In genomic region chr3:27632431-27633223, GRCh38 we compare ENCODE assay signal across 9 cellular contexts.
A peak's percentile ranks its signal among the peaks of the same experiment; 100 is the strongest.
DNase-seq lines count a peak whose midpoint lies in the region; ATAC-seq, FAIRE-seq and TF ChIP-seq lines count a peak whose summit lies in the region.
"Had no signal": no experiment of that assay in that cellular context is flagged by ENCODE, and none has a peak within 500 bp of the region (broad histone marks: within the 10 kb centered on the region; RNA-seq: fewer than 3 reads in every experiment).

No MANE protein-coding gene starts in this region.

- TF ChIP-seq POLR2A in GM12891 (IDR thresholded peaks at IDR 0.05; ENCODE audit: low read depth, low read length), result no peak
- no peak; the same call in 1 of the 2 replicates for TF ChIP-seq POLR2A in H54 (IDR thresholded peaks at IDR 0.05; ENCODE audit: low read depth, low read length)

- H3K4me1 ChIP-seq in lung (ENCODE audit: control insufficient read depth in 2 of 2, insufficient read depth in 2 of 2, low read length in 2 of 2), result peaks cover 0 to under 1% of the 10 kb centered on the region in 2 donors

- no peaks in the 10 kb centered on the region for H3K36me3 ChIP-seq in lung (ENCODE audit: control insufficient read depth in 2 of 2, insufficient read depth in 2 of 2, low read length in 2 of 2)

- H3K9me3 ChIP-seq in lung (ENCODE audit: control insufficient read depth in 2 of 2, insufficient read depth in 1 of 2, low read length in 1 of 2), result no peaks in the 10 kb centered on the region

- no peaks in the 10 kb centered on the region for H3K27me3 ChIP-seq in lung (ENCODE audit: control insufficient read depth, insufficient read depth)

- peak overlapping the region; percentile 78 to 81 for H3K27ac ChIP-seq in lung (ENCODE audit: low read depth in 1 of 2, low read length in 1 of 2)

- TF ChIP-seq CTCF in lung (IDR thresholded peaks at IDR 0.05; ENCODE audit: control extremely low read depth, extremely low read depth), result no peak

- peak; percentile 45 for DNase-seq in GM12891 (ENCODE audit: insufficient read length, low spot score)
- DNase-seq in H54 (ENCODE audit: insufficient read length, low spot score), result peak; percentile 40
- peak; percentile 70 for DNase-seq in M059J (ENCODE audit: low read depth)
- peak; percentile 63 for DNase-seq in activated CD4-positive, CD25-positive, alpha-beta regulatory T cell treated with anti-CD3 and anti-CD28 coated beads, Interleukin-2, amount 50 U/mL, for 72 hours
- DNase-seq in ecto neural progenitor cell (ENCODE audit: low spot score), result peak; percentile 52
- DNase-seq in lung (ENCODE audit: low spot score), result peak; percentile 46
- DNase-seq in stimulated activated CD8-positive, alpha-beta memory T cell treated with anti-CD3 and anti-CD28 coated beads, Interleukin-12 subunit alpha, Interleukin-12 subunit beta, amount 100 ng/mL, for 4 hours (ENCODE audit: low read depth), result peak; percentile 23
- DNase-seq in NCI-H187 treated with DMSO at 0.1 percent for 48 hours (lab: John Stamatoyannopoulos, UW), result no peak

- WGBS in lung, 2 donors, result 5 to 6% methylated on average over 44 to 66 of the region's 66 CpGs

- ATAC-seq in lung (ENCODE audit: insufficient read depth, low FRiP score), result peak; percentile 81

- FAIRE-seq in GM12891 (lab: Jason Lieb, UNC), result no peak
- FAIRE-seq in H54 (lab: Jason Lieb, UNC), result peak; percentile 27
- FAIRE-seq: islet of Langerhans had no signal

- peak overlapping the region; percentile 51 for H3K4me3 ChIP-seq in lung

TF ChIP-seq in GM12891, 5 proteins besides CTCF, POLR2A, EP300 and RAD21:
- no peak for TF ChIP-seq POU2F2 (IDR thresholded peaks at IDR 0.05; ENCODE audit: low read depth, low read length)
- TF ChIP-seq SPI1 (IDR thresholded peaks at IDR 0.05; ENCODE audit: low read depth, low read length), result no peak
